28 cellular contexts compared by ENCODE assay signal in genomic region chr7:131726680-131727079, GRCh38.
"Had no signal": no experiment of that assay in that cellular context is flagged by ENCODE, and none has a peak within 500 bp of the region (broad histone marks: within the 10 kb centered on the region; RNA-seq: fewer than 3 reads in every experiment).

No MANE protein-coding gene starts in this region.

- ATAC-seq: naive thymus-derived CD4-positive, alpha-beta T cell; natural killer cell; pancreas; right cardiac atrium; right lobe of liver; stimulated activated naive CD8-positive, alpha-beta T cell treated with anti-CD3 and anti-CD28 coated beads, Interleukin-15, Interleukin-2, amounts not matched to agents 100 U/mL and 50 U/mL, for 24 hours; upper lobe of right lung had no signal

- H3K27ac ChIP-seq: neural progenitor cell, pancreas, prostate gland, right lobe of liver, thoracic aorta, thyroid gland, tibial nerve, upper lobe of right lung, uterus had no signal

- H3K4me1 ChIP-seq: neural progenitor cell, pancreas, prostate gland, right lobe of liver, thyroid gland, tibial nerve, upper lobe of right lung, uterus had no signal

- H3K9me3 ChIP-seq: pancreas, prostate gland, right lobe of liver, sigmoid colon, suprapubic skin, thoracic aorta, thyroid gland, upper lobe of right lung, uterus had no signal

- H3K36me3 Mint-ChIP-seq: natural killer cell; neural progenitor cell; stimulated activated effector memory CD8-positive, alpha-beta T cell treated with anti-CD3 and anti-CD28 coated beads, Interleukin-12 subunit alpha, Interleukin-12 subunit beta, amount 100 ng/mL, for 72 hours had no signal

- H3K4me3 ChIP-seq: neural progenitor cell, pancreas, prostate gland, right lobe of liver, sigmoid colon, suprapubic skin, thoracic aorta, thyroid gland, tibial nerve, upper lobe of right lung, uterus had no signal

- H3K27me3 ChIP-seq: neural progenitor cell, pancreas, right lobe of liver, sigmoid colon, suprapubic skin, thyroid gland, tibial nerve, upper lobe of right lung, uterus had no signal

- H3K4me1 Mint-ChIP-seq: naive thymus-derived CD4-positive, alpha-beta T cell; natural killer cell; nephron; stimulated activated effector memory CD8-positive, alpha-beta T cell treated with anti-CD3 and anti-CD28 coated beads, Interleukin-12 subunit alpha, Interleukin-12 subunit beta, amount 100 ng/mL, for 72 hours; stimulated activated naive CD8-positive, alpha-beta T cell treated with anti-CD3 and anti-CD28 coated beads, Interleukin-15, amount 100 ng/mL, for 72 hours had no signal

- H3K27ac Mint-ChIP-seq: natural killer cell; nephron; neural progenitor cell; stimulated activated effector memory CD8-positive, alpha-beta T cell treated with anti-CD3 and anti-CD28 coated beads, Interleukin-12 subunit alpha, Interleukin-12 subunit beta, amount 100 ng/mL, for 72 hours; stimulated activated naive CD8-positive, alpha-beta T cell treated with anti-CD3 and anti-CD28 coated beads, Interleukin-15, amount 100 ng/mL, for 72 hours had no signal

- H3K4me3 Mint-ChIP-seq: naive thymus-derived CD4-positive, alpha-beta T cell; natural killer cell; nephron; neural progenitor cell; stimulated activated effector memory CD8-positive, alpha-beta T cell treated with anti-CD3 and anti-CD28 coated beads, Interleukin-12 subunit alpha, Interleukin-12 subunit beta, amount 100 ng/mL, for 72 hours; stimulated activated naive CD8-positive, alpha-beta T cell treated with anti-CD3 and anti-CD28 coated beads, Interleukin-15, amount 100 ng/mL, for 72 hours had no signal

- H3K36me3 ChIP-seq: neural progenitor cell, pancreas, prostate gland, right lobe of liver, sigmoid colon, suprapubic skin, thoracic aorta, thyroid gland, tibial nerve, upper lobe of right lung, uterus had no signal

- DNase-seq: naive thymus-derived CD4-positive, alpha-beta T cell; natural killer cell; occipital lobe; pancreas; retina; right cardiac atrium; right lobe of liver; sigmoid colon; small intestine; stimulated activated CD4-positive, alpha-beta T cell treated with anti-CD3 and anti-CD28 coated beads, Interleukin-15, amount 100 ng/mL, for 24 hours; stimulated activated CD4-positive, alpha-beta T cell treated with anti-CD3 and anti-CD28 coated beads, Interleukin-2, amount 100 ng/mL, for 24 hours; stimulated activated CD4-positive, alpha-beta T cell treated with anti-CD3 and anti-CD28 coated beads, Interleukin-2, amount 100 ng/mL, for 48 hours; stimulated activated CD4-positive, alpha-beta T cell treated with anti-CD3 and anti-CD28 coated beads, Interleukin-4, amount 100 ng/mL, for 24 hours; stimulated activated naive CD4-positive, alpha-beta T cell; stimulated activated naive CD8-positive, alpha-beta T cell treated with anti-CD3 and anti-CD28 coated beads, Interleukin-15, amount 100 ng/mL, for 72 hours; stimulated activated naive CD8-positive, alpha-beta T cell treated with anti-CD3 and anti-CD28 coated beads, Interleukin-15, Interleukin-2, amounts not matched to agents 100 U/mL and 50 U/mL, for 24 hours; substantia nigra; thyroid gland; trophoblast cell; upper lobe of right lung; uterus had no signal
